ENCODE assay signal across 8 cellular contexts in the genomic region with DNA sequence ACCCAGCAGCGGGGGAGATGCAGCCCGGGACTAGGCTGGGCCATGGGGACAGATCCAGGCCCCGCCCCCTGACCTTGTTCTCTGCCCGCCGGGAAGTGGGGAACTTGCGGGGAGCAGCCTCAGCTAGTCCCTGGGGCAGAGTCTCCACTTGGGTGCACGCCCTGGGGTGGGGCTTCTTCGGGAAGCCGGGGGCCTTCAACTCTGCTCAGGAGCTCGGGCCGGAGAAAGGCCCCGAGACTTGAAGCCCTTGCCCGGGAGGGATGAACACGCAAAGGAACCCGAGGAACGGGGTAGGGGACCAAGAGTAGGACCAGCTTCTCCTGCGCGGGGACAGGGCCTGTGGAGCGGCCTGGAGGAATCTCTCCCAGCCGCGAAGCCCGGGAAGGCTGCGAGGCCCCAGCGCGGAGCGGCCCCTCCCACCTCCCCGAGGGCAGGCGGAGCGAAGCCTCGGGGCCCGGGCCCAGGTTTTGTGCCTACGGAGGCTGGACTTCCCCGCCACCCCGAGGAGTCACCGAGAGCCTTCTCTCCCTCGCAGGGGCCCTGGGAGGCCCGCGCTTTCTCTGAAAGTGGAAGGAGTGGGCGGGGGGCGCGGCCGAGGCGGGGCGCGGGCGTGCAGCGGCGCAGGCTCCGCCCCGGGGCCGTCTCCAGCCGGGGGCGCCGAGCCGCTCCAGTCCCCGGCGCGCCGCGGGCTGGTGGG. TPM values are rescaled to one million over a fixed set of nuclear protein-coding genes. Genes with fewer than 3 reads are reported as not detected.
DNase-seq lines count a peak whose midpoint lies in the region; ATAC-seq lines count a peak whose summit lies in the region.

A gene (plus strand): TSS at position 670 of the 697 bp plus-strand sequence. CDS start 54 bp downstream, outside the sequence.

- ATAC-seq in GM21786 (IDR thresholded peaks at IDR 0.05; ENCODE audit: unreplicated experiment) (peak; percentile 76), left ventricle myocardium superior (peak; percentile 90)
- peak; percentile 82 for ATAC-seq in activated naive CD8-positive, alpha-beta T cell treated with anti-CD3 and anti-CD28 coated beads, Interleukin-2, amount 50 U/mL, for 24 hours

- intact Hi-C loops in left ventricle myocardium superior (cut with micrococcal nuclease) = no loop called here

- H3K27ac Mint-ChIP-seq in activated naive CD8-positive, alpha-beta T cell treated with anti-CD3 and anti-CD28 coated beads, Interleukin-2, amount 50 U/mL, for 24 hours = peak within 1 kb of the TSS; percentile 75

- H3K36me3 ChIP-seq in KOPT-K1 (ENCODE audit: insufficient read depth, low read length) = no peaks in the 10 kb centered on the region

- no peaks in the 10 kb centered on the region for H3K9me3 ChIP-seq in KOPT-K1 (ENCODE audit: insufficient read depth, low read length, poor library complexity, severe bottlenecking)

- H3K9me3 Mint-ChIP-seq in activated naive CD8-positive, alpha-beta T cell treated with anti-CD3 and anti-CD28 coated beads, Interleukin-2, amount 50 U/mL, for 24 hours = no peaks in the 10 kb centered on the region

- peaks cover 45% of the 10 kb centered on the region for H3K4me1 Mint-ChIP-seq in activated naive CD8-positive, alpha-beta T cell treated with anti-CD3 and anti-CD28 coated beads, Interleukin-2, amount 50 U/mL, for 24 hours

- DNase-seq in GDM1 (lab: John Stamatoyannopoulos, UW) = peak; percentile 59
- peak; percentile 56 to 83 for DNase-seq in SW 1271 (lab: John Stamatoyannopoulos, UW)
- peak; percentile 94 for DNase-seq in activated naive CD8-positive, alpha-beta T cell treated with anti-CD3 and anti-CD28 coated beads, Interleukin-2, amount 50 U/mL, for 24 hours
- DNase-seq in left ventricle myocardium superior = peak; percentile 87
- DNase-seq in retina = peak; percentile 93
- no peak for DNase-seq in NCI-H187 (lab: John Stamatoyannopoulos, UW)

- H3K27me3 Mint-ChIP-seq in activated naive CD8-positive, alpha-beta T cell treated with anti-CD3 and anti-CD28 coated beads, Interleukin-2, amount 50 U/mL, for 24 hours = peaks cover 48% of the 10 kb centered on the region

- peak within 1 kb of the TSS; percentile 62 for H3K27ac ChIP-seq in KOPT-K1 (ENCODE audit: low read depth, low read length, poor library complexity, severe bottlenecking)

- H3K4me3 Mint-ChIP-seq in activated naive CD8-positive, alpha-beta T cell treated with anti-CD3 and anti-CD28 coated beads, Interleukin-2, amount 50 U/mL, for 24 hours = peak within 1 kb of the TSS; percentile 68

- no peaks in the 10 kb centered on the region for H3K36me3 Mint-ChIP-seq in activated naive CD8-positive, alpha-beta T cell treated with anti-CD3 and anti-CD28 coated beads, Interleukin-2, amount 50 U/mL, for 24 hours (ENCODE audit: low read depth)

RNA-seq across cellular contexts. Expression of the gene that starts here (rescaled TPM):
- total RNA-seq in left ventricle myocardium superior = 6.0 TPM

Comparison
In these comparisons a context has a peak if more than half of its experiments do, and no peak if none do; other contexts are left out.
1. DNase-seq: peak in GDM1 (single experiment), SW 1271 (2 of 2), activated naive CD8-positive, alpha-beta T cell treated with anti-CD3 and anti-CD28 coated beads, Interleukin-2, amount 50 U/mL, for 24 hours (single experiment), left ventricle myocardium superior (single experiment) and retina (single experiment); none in NCI-H187 (0 of 2).
2. Peak in every context shown above with its lines, with median percentiles within 50 percentile points of each other: ATAC-seq.